ENCODE assay signal across 22 cellular contexts in the genomic region with DNA sequence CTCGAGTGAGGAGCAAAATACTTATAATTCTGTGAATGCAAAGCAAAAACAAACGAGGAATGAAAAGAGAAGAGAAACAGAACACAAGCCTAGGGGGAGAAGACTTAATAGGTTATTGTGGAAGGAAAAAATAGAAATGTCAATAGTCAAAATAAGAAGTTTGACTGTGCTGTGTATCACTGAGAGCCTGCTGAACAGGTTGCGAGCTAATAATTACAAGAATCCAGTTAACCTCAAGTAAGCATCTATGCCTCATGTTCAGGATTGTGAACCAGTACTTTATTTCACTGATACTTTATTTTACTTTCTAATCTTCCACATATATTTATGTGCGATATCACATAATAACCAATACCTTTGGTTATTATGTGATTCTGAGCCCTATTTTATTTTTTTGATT.
DNase-seq lines count a peak whose midpoint lies in the region; ATAC-seq and TF ChIP-seq lines count a peak whose summit lies in the region.
"Had no signal": no experiment of that assay in that cellular context is flagged by ENCODE, and none has a peak within 500 bp of the region (broad histone marks: within the 10 kb centered on the region; RNA-seq: fewer than 3 reads in every experiment).

No MANE protein-coding gene starts in this region.

- H3K27ac ChIP-seq in body of pancreas, result no peak overlapping the region
- H3K27ac ChIP-seq: 22Rv1, BLaER1, C4-2B had no signal

- H3K4me3 Mint-ChIP-seq in Calu3 (ENCODE audit: low read depth, unreplicated experiment) (peak overlapping the region; percentile 20), progenitor cell of endocrine pancreas (ENCODE audit: low read depth) (no peak overlapping the region)
- H3K4me3 Mint-ChIP-seq: B cell; CD4-positive, CD25-positive, alpha-beta regulatory T cell; CD8-positive, alpha-beta T cell had no signal

- H3K27me3 Mint-ChIP-seq in Calu3 (ENCODE audit: unreplicated experiment), result no peaks in the 10 kb centered on the region
- H3K27me3 Mint-ChIP-seq in progenitor cell of endocrine pancreas, result no peaks in the 10 kb centered on the region
- H3K27me3 Mint-ChIP-seq: B cell; CD4-positive, CD25-positive, alpha-beta regulatory T cell had no signal

- in situ Hi-C loops in KBM-7 (cut with MboI; ENCODE audit: low pct_unique_long_range_greater_than_20kb, low sequenced_read_pairs), result no loop called here

- ATAC-seq in body of pancreas, result peak; percentile 33
- no peak for ATAC-seq in HG03439 (IDR thresholded peaks at IDR 0.05; ENCODE audit: unreplicated experiment)
- ATAC-seq: CD8-positive, alpha-beta T cell; GM12878 had no signal

- CTCF ChIA-PET in Calu3 (lab: Charles Lee), result interaction anchor here (0.7 to 1.9 kb wide), 3 partner anchors 16 to 362 kb away, joined by 3 to 6 read pairs (median 6); no protein-coding TSS in a partner anchor

- TF ChIP-seq CTCF in Calu3 (IDR thresholded peaks at IDR 0.05; ENCODE audit: unreplicated experiment) (no peak), body of pancreas (IDR thresholded peaks at IDR 0.05) (no peak), progenitor cell of endocrine pancreas (IDR thresholded peaks at IDR 0.05; ENCODE audit: unreplicated experiment) (no peak)

- no peaks in the 10 kb centered on the region for H3K27me3 ChIP-seq in body of pancreas
- H3K27me3 ChIP-seq: BLaER1 had no signal

- DNase-seq in Calu3 (peak; percentile 47), body of pancreas (peak in 2 of 4 donors; percentile 16 to 23), mucosa of gallbladder (ENCODE audit: low spot score) (peak; percentile 59), progenitor cell of endocrine pancreas (ENCODE audit: low spot score, unreplicated experiment) (no peak), KBM-7 (no peak), cerebellar cortex (ENCODE audit: low spot score) (no peak), RKO (ENCODE audit: low spot score) (no peak)
- DNase-seq: Caco-2; CD4-positive, CD25-positive, alpha-beta regulatory T cell; CD8-positive, alpha-beta T cell; DMS 273 treated with DMSO at 0.1 percent for 48 hours; DMS79; EL; GDM1; GOT3 had no signal

- intact Hi-C loops in Calu3 (cut with micrococcal nuclease; ENCODE audit: unreplicated experiment) (no loop called here), body of pancreas (cut with DNase I) (no loop called here)

- H3K4me1 Mint-ChIP-seq in Calu3 (ENCODE audit: low read depth, unreplicated experiment) (peaks cover 25% of the 10 kb centered on the region), progenitor cell of endocrine pancreas (ENCODE audit: low read depth) (peaks cover 20% of the 10 kb centered on the region)
- H3K4me1 Mint-ChIP-seq: B cell; CD4-positive, CD25-positive, alpha-beta regulatory T cell had no signal

- no peaks in the 10 kb centered on the region for H3K36me3 Mint-ChIP-seq in Calu3 (ENCODE audit: insufficient read depth, unreplicated experiment)
- H3K36me3 Mint-ChIP-seq in progenitor cell of endocrine pancreas (ENCODE audit: insufficient read depth), result no peaks in the 10 kb centered on the region
- H3K36me3 Mint-ChIP-seq: CD4-positive, CD25-positive, alpha-beta regulatory T cell; CD8-positive, alpha-beta T cell had no signal

- peaks cover 9% of the 10 kb centered on the region for H3K4me1 ChIP-seq in body of pancreas
- H3K4me1 ChIP-seq: BLaER1, Caco-2, HAP-1 had no signal

- BruUV-seq in Calu3 (replicated peaks; lab: Mats Ljungman, UMichigan), result no TSS peak

- WGBS in body of pancreas, 2 donors, result 30 to 31% methylated on average over 4 of the region's 4 CpGs

- peak overlapping the region; percentile 14 for H3K27ac Mint-ChIP-seq in Calu3 (ENCODE audit: unreplicated experiment)
- peak overlapping the region; percentile 11 for H3K27ac Mint-ChIP-seq in progenitor cell of endocrine pancreas
- H3K27ac Mint-ChIP-seq: B cell; CD4-positive, CD25-positive, alpha-beta regulatory T cell; CD8-positive, alpha-beta T cell had no signal

- H3K9me3 Mint-ChIP-seq in Calu3 (ENCODE audit: low read depth, unreplicated experiment), result no peaks in the 10 kb centered on the region
- H3K9me3 Mint-ChIP-seq in progenitor cell of endocrine pancreas (ENCODE audit: low read depth), result no peaks in the 10 kb centered on the region
- H3K9me3 Mint-ChIP-seq: CD8-positive, alpha-beta T cell had no signal

- no peak for TF ChIP-seq POLR2A in body of pancreas (IDR thresholded peaks at IDR 0.05)

- no peak overlapping the region for H3K4me3 ChIP-seq in body of pancreas
- H3K4me3 ChIP-seq: BLaER1, GM12878, HAP-1 had no signal

- H3K36me3 ChIP-seq in body of pancreas (replicated peaks in 1 of 2; ENCODE audit: insufficient read depth in 1 of 2, low read depth in 2 of 2), result no peaks in the 10 kb centered on the region
- H3K36me3 ChIP-seq: BLaER1, HAP-1 had no signal

- no peaks in the 10 kb centered on the region for H3K9me3 ChIP-seq in body of pancreas
- H3K9me3 ChIP-seq: BLaER1, Caco-2, HAP-1 had no signal

Comparison
In these comparisons a context has a peak if more than half of its experiments do, and no peak if none do; other contexts are left out.
1. DNase-seq: peak in Calu3 (single experiment) and mucosa of gallbladder (single experiment); none in progenitor cell of endocrine pancreas (single experiment), KBM-7 (single experiment), cerebellar cortex (single experiment) and RKO (single experiment).